8 cellular contexts compared by ENCODE assay signal in the genomic region with DNA sequence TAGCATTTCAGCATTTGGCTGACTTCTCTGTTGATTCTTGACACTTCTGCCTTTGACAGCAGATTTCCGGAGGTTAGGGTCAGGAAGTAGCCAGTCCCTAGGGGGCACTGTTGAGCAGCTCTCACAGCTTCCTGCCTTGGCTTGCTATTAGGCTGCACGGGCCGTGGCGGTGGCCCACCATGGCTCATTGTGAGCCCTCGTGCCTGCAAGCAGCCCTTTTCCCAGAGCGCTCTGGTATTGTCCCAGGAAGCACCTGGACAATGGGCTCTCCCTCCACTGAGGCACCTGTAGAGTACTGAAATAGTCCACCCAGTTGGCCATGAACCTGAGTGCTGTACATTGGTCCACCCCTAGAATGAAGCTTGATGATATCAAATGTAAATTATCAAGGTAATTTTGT.
DNase-seq lines count a peak whose midpoint lies in the region; ATAC-seq and TF ChIP-seq lines count a peak whose summit lies in the region.

No MANE protein-coding gene starts in this region.

- H3K4ac ChIP-seq in neuronal stem cell (ENCODE audit: low read length), result no peak overlapping the region

- no peak for TF ChIP-seq EP300 in upper lobe of left lung (IDR thresholded peaks at IDR 0.05)

- WGBS in neuronal stem cell (ENCODE audit: extremely low coverage in 2 of 2, insufficient read length in 2 of 2, insufficient replicate concordance in 1 of 2), 2 donors, result no CpG with 5 or more reads among the region's 6 CpGs
- WGBS in upper lobe of left lung, 2 donors, result 70 to 75% methylated on average over 6 of the region's 6 CpGs

- H3K4me3 ChIP-seq in MG63, result no peak overlapping the region
- H3K4me3 ChIP-seq in neuronal stem cell (ENCODE audit: low read length in 2 of 2), result no peak overlapping the region
- no peak overlapping the region for H3K4me3 ChIP-seq in upper lobe of left lung

- H3K4me1 ChIP-seq in neuronal stem cell (ENCODE audit: control insufficient read depth in 2 of 2, insufficient read depth in 1 of 2, low read depth in 1 of 2, low read length in 2 of 2) (no peaks in the 10 kb centered on the region), upper lobe of left lung (peaks cover 8 to 31% (median 18%) of the 10 kb centered on the region in 4 donors)

- H3K27me3 ChIP-seq in MG63 (no peaks in the 10 kb centered on the region), neuronal stem cell (ENCODE audit: control insufficient read depth in 3 of 3, insufficient read depth in 3 of 3, low read depth in 1 of 3, low read length in 3 of 3) (no peaks in the 10 kb centered on the region), upper lobe of left lung (no peaks in the 10 kb centered on the region)

- peaks cover 40% of the 10 kb centered on the region for H3K36me3 Mint-ChIP-seq in activated CD4-positive, alpha-beta memory T cell treated with anti-CD3 and anti-CD28 coated beads for 36 hours
- peaks cover 16% of the 10 kb centered on the region for H3K36me3 Mint-ChIP-seq in endothelial cell (ENCODE audit: low read depth, unreplicated experiment)

- H3K9me3 Mint-ChIP-seq in activated CD4-positive, alpha-beta memory T cell treated with anti-CD3 and anti-CD28 coated beads for 36 hours, result no peaks in the 10 kb centered on the region
- H3K9me3 Mint-ChIP-seq in endothelial cell (ENCODE audit: unreplicated experiment), result no peaks in the 10 kb centered on the region

- H3K23ac ChIP-seq in neuronal stem cell (ENCODE audit: low read depth, low read length, poor library complexity), result no peak overlapping the region

- no peaks in the 10 kb centered on the region for H3K27me3 Mint-ChIP-seq in activated CD4-positive, alpha-beta memory T cell treated with anti-CD3 and anti-CD28 coated beads for 36 hours
- H3K27me3 Mint-ChIP-seq in endothelial cell (ENCODE audit: unreplicated experiment), result no peaks in the 10 kb centered on the region

- no peak overlapping the region for H2BK5ac ChIP-seq in neuronal stem cell (ENCODE audit: low read length)

- H2BK15ac ChIP-seq in neuronal stem cell (ENCODE audit: low read length), result no peak overlapping the region

- TF ChIP-seq POLR2A in upper lobe of left lung (IDR thresholded peaks at IDR 0.05), result no peak

- H3K4me1 Mint-ChIP-seq in activated CD4-positive, alpha-beta memory T cell treated with anti-CD3 and anti-CD28 coated beads for 36 hours (ENCODE audit: low read depth), result peaks cover 19% of the 10 kb centered on the region
- peaks cover 4% of the 10 kb centered on the region for H3K4me1 Mint-ChIP-seq in endothelial cell (ENCODE audit: unreplicated experiment)

- H2BK120ac ChIP-seq in neuronal stem cell (ENCODE audit: low read depth, low read length), result no peak overlapping the region

- no peak overlapping the region for H4K8ac ChIP-seq in neuronal stem cell (ENCODE audit: low read depth, low read length)

- H3K9me3 ChIP-seq in MG63 (no peaks in the 10 kb centered on the region), neuronal stem cell (replicated peaks in 1 of 2; ENCODE audit: control insufficient read depth in 2 of 2, insufficient read depth in 1 of 2, low read depth in 1 of 2, low read length in 2 of 2) (peaks cover 0 to 4% of the 10 kb centered on the region in 2 donors), upper lobe of left lung (no peaks in the 10 kb centered on the region)

- H3K36me3 ChIP-seq in MG63 (peaks cover 31% of the 10 kb centered on the region), neuronal stem cell (replicated peaks in 1 of 2; ENCODE audit: control insufficient read depth in 2 of 2, insufficient read depth in 2 of 2, low read length in 2 of 2) (peaks cover 26 to 95% of the 10 kb centered on the region in 2 donors), upper lobe of left lung (peaks cover 4 to 73% (median 29%) of the 10 kb centered on the region in 4 donors)

- no peak overlapping the region for H4K91ac ChIP-seq in neuronal stem cell (ENCODE audit: low read depth, low read length, poor library complexity)

- no peak overlapping the region for H2BK12ac ChIP-seq in neuronal stem cell (ENCODE audit: low read length)

- POLR2A ChIA-PET in activated CD4-positive, alpha-beta memory T cell treated with anti-CD3 and anti-CD28 coated beads for 36 hours (lab: Charles Lee), result interaction anchor here (0.7 kb wide), 1 partner anchor 9 kb away, joined by 3 read pairs; no protein-coding TSS in a partner anchor

- H3K14ac ChIP-seq in neuronal stem cell (ENCODE audit: low read length), result no peak overlapping the region

- intact Hi-C loops in activated CD4-positive, alpha-beta memory T cell treated with anti-CD3 and anti-CD28 coated beads for 36 hours (cut with micrococcal nuclease), result loop anchor here (10.0 kb wide), 1 partner anchor 119 kb away; the partner anchor contains the start of gene PPP6R3

- H3K4me2 ChIP-seq in neuronal stem cell (ENCODE audit: insufficient read depth, low read length, poor library complexity, severe bottlenecking), result no peak overlapping the region

- no peaks in the 10 kb centered on the region for H3K79me1 ChIP-seq in neuronal stem cell (ENCODE audit: low read depth, low read length)

- H3K9ac ChIP-seq in neuronal stem cell (ENCODE audit: low read depth, low read length, poor library complexity), result no peak overlapping the region

- no peak overlapping the region for H2AK5ac ChIP-seq in neuronal stem cell (ENCODE audit: low read depth, low read length)

- peak; percentile 74 for TF ChIP-seq CTCF in endothelial cell (IDR thresholded peaks at IDR 0.05; ENCODE audit: unreplicated experiment)
- TF ChIP-seq CTCF in upper lobe of left lung (IDR thresholded peaks at IDR 0.05), result peak in 5 of 6 experiments; percentile 27 to 50 (median 38)

- no peak overlapping the region for H3K27ac ChIP-seq in neuronal stem cell (replicated peaks; ENCODE audit: low read length)
- no peak overlapping the region for H3K27ac ChIP-seq in upper lobe of left lung

- no peak overlapping the region for H3K18ac ChIP-seq in neuronal stem cell (ENCODE audit: low read length)

- ATAC-seq in upper lobe of left lung (ENCODE audit: low FRiP score in 2 of 2) (peak; percentile 63 to 68), GM19023 (IDR thresholded peaks at IDR 0.05; ENCODE audit: unreplicated experiment) (no peak)

- CTCF ChIA-PET in activated CD4-positive, alpha-beta memory T cell treated with anti-CD3 and anti-CD28 coated beads for 36 hours (lab: Charles Lee), result interaction anchor here (0.8 to 3.0 kb wide), 24 partner anchors 8 to 314 kb away, joined by 3 to 24 read pairs (median 4); no protein-coding TSS in a partner anchor

- H3K4me3 Mint-ChIP-seq in activated CD4-positive, alpha-beta memory T cell treated with anti-CD3 and anti-CD28 coated beads for 36 hours, result no peak overlapping the region
- no peak overlapping the region for H3K4me3 Mint-ChIP-seq in endothelial cell (ENCODE audit: unreplicated experiment)

- DNase-seq in GM03348 (ENCODE audit: low spot score) (peak; percentile 25), MG63 (peak; percentile 3), endothelial cell (ENCODE audit: low spot score) (peak; percentile 74), neuronal stem cell (ENCODE audit: low spot score) (peak; percentile 56), upper lobe of left lung (peak; percentile 41 to 69), NCI-H446 (lab: John Stamatoyannopoulos, UW) (no peak)
- DNase-seq in activated CD4-positive, alpha-beta memory T cell treated with anti-CD3 and anti-CD28 coated beads for 36 hours, result peak; percentile 73

- H3K27ac Mint-ChIP-seq in activated CD4-positive, alpha-beta memory T cell treated with anti-CD3 and anti-CD28 coated beads for 36 hours, result no peak overlapping the region
- no peak overlapping the region for H3K27ac Mint-ChIP-seq in endothelial cell (ENCODE audit: unreplicated experiment)

- H2AFZ ChIP-seq in neuronal stem cell (ENCODE audit: low read length), result no peak overlapping the region

Comparison
In these comparisons a context has a peak if more than half of its experiments do, and no peak if none do; other contexts are left out.
1. DNase-seq: peak in GM03348 (single experiment), MG63 (single experiment), activated CD4-positive, alpha-beta memory T cell treated with anti-CD3 and anti-CD28 coated beads for 36 hours (single experiment), endothelial cell (single experiment), neuronal stem cell (single experiment) and upper lobe of left lung (2 of 2); none in NCI-H446 (0 of 2).